ENCODE assay signal across 1 cellular context in the genomic region with DNA sequence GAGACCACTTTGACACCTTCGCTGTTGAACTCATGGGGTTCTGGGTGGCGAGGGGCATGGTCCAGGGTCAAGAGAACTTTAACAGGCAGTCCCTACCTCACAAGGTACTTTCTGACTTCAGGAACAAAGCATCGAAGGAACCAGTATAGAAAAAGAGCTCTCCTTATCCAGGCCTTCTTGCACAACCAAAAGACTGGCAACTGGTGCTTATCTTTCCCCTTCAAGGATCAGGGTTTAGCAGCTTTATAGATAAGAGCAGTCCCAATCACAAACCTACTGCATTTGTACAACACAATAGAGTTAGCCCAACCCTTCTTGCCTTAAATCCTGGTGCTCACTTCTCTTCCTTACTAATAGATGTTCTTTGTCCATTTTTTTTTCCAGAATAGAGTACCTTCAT.
TF ChIP-seq lines count a peak whose summit lies in the region.

No MANE protein-coding gene starts in this region.

TF ChIP-seq in H1, 55 proteins besides CTCF, POLR2A, EP300 and RAD21:
- TF ChIP-seq RXRA (IDR thresholded peaks at IDR 0.05; ENCODE audit: insufficient read depth, low read depth, low read length) (no peak), KDM5A (IDR thresholded peaks at IDR 0.05; ENCODE audit: low read length) (no peak), CHD2 (IDR thresholded peaks at IDR 0.05; ENCODE audit: low read length) (no peak), CTBP2 (IDR thresholded peaks at IDR 0.05; ENCODE audit: borderline replicate concordance, insufficient read depth, insufficient read length, low read length) (no peak), SP2 (IDR thresholded peaks at IDR 0.05; ENCODE audit: low read length) (no peak), EZH2 (IDR thresholded peaks at IDR 0.05; ENCODE audit: low read depth, low read length, severe bottlenecking) (no peak), KDM1A (IDR thresholded peaks at IDR 0.05; ENCODE audit: borderline replicate concordance, low read length) (no peak), KDM4A (IDR thresholded peaks at IDR 0.05; ENCODE audit: low read depth, low read length, severe bottlenecking) (no peak), SUZ12 (IDR thresholded peaks at IDR 0.05; ENCODE audit: low read length) (no peak), CEBPB (IDR thresholded peaks at IDR 0.05; ENCODE audit: low read depth, low read length) (no peak), BACH1 (IDR thresholded peaks at IDR 0.05; ENCODE audit: low read length) (no peak), TEAD4 (IDR thresholded peaks at IDR 0.05; ENCODE audit: low read depth, low read length) (no peak), POU5F1 (IDR thresholded peaks at IDR 0.05; ENCODE audit: low read depth, low read length) (no peak), CREB1 (IDR thresholded peaks at IDR 0.05) (no peak), CHD1 (IDR thresholded peaks at IDR 0.05; ENCODE audit: low read depth, low read length) (no peak)
- TF ChIP-seq, protein P1, sequence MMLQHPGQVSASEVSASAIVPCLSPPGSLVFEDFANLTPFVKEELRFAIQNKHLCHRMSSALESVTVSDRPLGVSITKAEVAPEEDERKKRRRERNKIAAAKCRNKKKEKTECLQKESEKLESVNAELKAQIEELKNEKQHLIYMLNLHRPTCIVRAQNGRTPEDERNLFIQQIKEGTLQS (IDR thresholded peaks at IDR 0.05; ENCODE audit: insufficient read depth, low read depth, low read length): no peak
